17 cellular contexts compared by ENCODE assay signal in genomic region chr18:23191232-23191631, GRCh38. TPM values are rescaled to one million over a fixed set of nuclear protein-coding genes. Genes with fewer than 3 reads are reported as not detected.
DNase-seq lines count a peak whose midpoint lies in the region; ATAC-seq, FAIRE-seq and TF ChIP-seq lines count a peak whose summit lies in the region.
"Had no signal": no experiment of that assay in that cellular context is flagged by ENCODE, and none has a peak within 500 bp of the region (broad histone marks: within the 10 kb centered on the region; RNA-seq: fewer than 3 reads in every experiment).

No MANE protein-coding gene starts in this region.

- H3K9me3 Mint-ChIP-seq in endothelial cell (ENCODE audit: unreplicated experiment) (no peaks in the 10 kb centered on the region), MCF 10A (ENCODE audit: unreplicated experiment) (no peaks in the 10 kb centered on the region)
- H3K9me3 Mint-ChIP-seq: CD4-positive, alpha-beta memory T cell had no signal

- H3K9me2 ChIP-seq in Loucy (replicated peaks; ENCODE audit: low read depth, low read length), result no peaks in the 10 kb centered on the region

- WGBS in A549 (ENCODE audit: missing lambda C conversion rate), result 75% methylated on average over 1 of the region's 1 CpG

- H3F3A ChIP-seq in Loucy (ENCODE audit: low read depth), result 0 out of 2 replicates have a peak, but pooled peaks cover 7% of the 10 kb centered on the region

- no peak overlapping the region for H3K27ac ChIP-seq in A549
- peak overlapping the region; percentile 67; the same call in 1 of the 2 replicates for H3K27ac ChIP-seq in VCaP

- H3K9ac ChIP-seq in Loucy (ENCODE audit: low read depth, low read length, poor library complexity, severe bottlenecking), result no peak overlapping the region

- peaks cover 15% of the 10 kb centered on the region for H3K36me3 Mint-ChIP-seq in endothelial cell (ENCODE audit: low read depth, unreplicated experiment)
- no peaks in the 10 kb centered on the region for H3K36me3 Mint-ChIP-seq in MCF 10A (ENCODE audit: insufficient read depth, unreplicated experiment)
- H3K36me3 Mint-ChIP-seq: CD4-positive, alpha-beta memory T cell had no signal

- no TSS peak for BruUV-seq in MCF 10A (replicated peaks; lab: Mats Ljungman, UMichigan)

- no peak for FAIRE-seq in A549 (lab: Jason Lieb, UNC)

- H4K20me1 ChIP-seq in Loucy (ENCODE audit: insufficient read depth, low read length, poor library complexity, severe bottlenecking), result peaks cover 5% of the 10 kb centered on the region

- POLR2A ChIA-PET in A549 (lab: Yijun Ruan, JAX), result no interaction called here
- POLR2A ChIA-PET in MCF 10A (lab: Yijun Ruan, JAX), result no interaction called here

- intact Hi-C loops in MCF 10A (cut with micrococcal nuclease), result no loop called here

- H3K27me3 Mint-ChIP-seq in endothelial cell (ENCODE audit: unreplicated experiment) (peaks cover 4% of the 10 kb centered on the region), MCF 10A (ENCODE audit: insufficient read depth, unreplicated experiment) (no peaks in the 10 kb centered on the region)
- H3K27me3 Mint-ChIP-seq: CD4-positive, alpha-beta memory T cell had no signal

- no peak overlapping the region for H3K4me3 Mint-ChIP-seq in endothelial cell (ENCODE audit: unreplicated experiment)
- H3K4me3 Mint-ChIP-seq in MCF 10A (ENCODE audit: unreplicated experiment), result no peak overlapping the region

- TF ChIP-seq CTCF in A549 (IDR thresholded peaks at IDR 0.05), result no peak
- TF ChIP-seq CTCF in Loucy (conservative IDR thresholded peaks at IDR 0.05; ENCODE audit: low read length), result no peak
- TF ChIP-seq CTCF in VCaP (conservative IDR thresholded peaks at IDR 0.05), result no peak
- no peak for TF ChIP-seq CTCF in endothelial cell (IDR thresholded peaks at IDR 0.05; ENCODE audit: unreplicated experiment)
- TF ChIP-seq CTCF in MCF 10A (IDR thresholded peaks at IDR 0.05; ENCODE audit: unreplicated experiment), result no peak

- H3K79me2 ChIP-seq in Loucy (ENCODE audit: insufficient read depth, low read length), result peaks cover 8% of the 10 kb centered on the region; the same call in 1 of the 2 replicates

- H3K4me2 ChIP-seq in A549 (no peak overlapping the region), Loucy (ENCODE audit: low read depth, low read length, poor library complexity, severe bottlenecking) (peak overlapping the region; percentile 36)

- no peak for TF ChIP-seq POLR2A in A549 (IDR thresholded peaks at IDR 0.05; ENCODE audit: low read length)

- peak overlapping the region; percentile 16 for H3K27ac Mint-ChIP-seq in endothelial cell (ENCODE audit: unreplicated experiment)
- H3K27ac Mint-ChIP-seq in MCF 10A (ENCODE audit: low read depth, unreplicated experiment), result no peak overlapping the region

- ATAC-seq in A549, result no peak

- peaks cover 47% of the 10 kb centered on the region for H3K4me1 Mint-ChIP-seq in endothelial cell (ENCODE audit: unreplicated experiment)
- no peaks in the 10 kb centered on the region for H3K4me1 Mint-ChIP-seq in MCF 10A (ENCODE audit: insufficient read depth, unreplicated experiment)

- H3K4me3 ChIP-seq in A549, result no peak overlapping the region
- H3K4me3 ChIP-seq in Loucy (ENCODE audit: low read length, poor library complexity, severe bottlenecking), result no peak overlapping the region

- no peak overlapping the region for H2AFZ ChIP-seq in Loucy (ENCODE audit: low read length)

- no peak for TF ChIP-seq EP300 in A549 (IDR thresholded peaks at IDR 0.05)

- no peak for DNase-seq in A549 (ENCODE audit: low read depth in 1 of 2, low spot score in 1 of 2)
- no peak for DNase-seq in endothelial cell (ENCODE audit: low spot score)
- DNase-seq in nucleus accumbens (lab: John Stamatoyannopoulos, UW), result no peak
- DNase-seq in MCF 10A (ENCODE audit: unreplicated experiment), result no peak
- no peak for DNase-seq in activated T-cell treated with anti-CD3 and anti-CD28 coated beads, Interleukin-2, amount 50 U/mL, for 48 hours
- DNase-seq: 8988T; C1 segment of cervical spinal cord; Calu3; CD4-positive, alpha-beta memory T cell; COR-L47; DMS53; GF-D8; GOT3; H7; HCEC 1CT had no signal

- no peaks in the 10 kb centered on the region for H3K27me3 ChIP-seq in Loucy (ENCODE audit: insufficient read depth, low read length, poor library complexity, severe bottlenecking)

- H3K36me3 ChIP-seq in Loucy (ENCODE audit: insufficient read depth, low read length), result peaks cover 39% of the 10 kb centered on the region; the same call in 1 of the 2 replicates

- H3K9me3 ChIP-seq in A549 (no peaks in the 10 kb centered on the region), Loucy (ENCODE audit: insufficient read depth, low read depth, low read length) (no peaks in the 10 kb centered on the region)

- TF ChIP-seq RAD21 in A549 (conservative IDR thresholded peaks at IDR 0.05 in 1 of 2, IDR thresholded peaks at IDR 0.05 in 1 of 2), result no peak

- CTCF ChIA-PET in A549 (lab: Yijun Ruan, JAX), result interaction anchor here (0.7 to 1.5 kb wide), 2 partner anchors 12 to 47 kb away, joined by 3 to 6 read pairs; no protein-coding TSS in a partner anchor
- CTCF ChIA-PET in MCF 10A (lab: Yijun Ruan, JAX), result interaction anchor here (0.9 to 1.0 kb wide), 3 partner anchors 8 to 160 kb away, joined by 3 to 4 read pairs (median 3); no protein-coding TSS in a partner anchor

- H3K4me1 ChIP-seq in A549 (no peaks in the 10 kb centered on the region), Loucy (ENCODE audit: insufficient read depth, low read length, poor library complexity, severe bottlenecking) (peaks cover 42% of the 10 kb centered on the region)

TF ChIP-seq in A549, 52 proteins besides CTCF, POLR2A, EP300 and RAD21:
- TF ChIP-seq HDAC2 (IDR thresholded peaks at IDR 0.05), result 0 out of 2 replicates have a peak, but pooled peaks have one; percentile 27
- TF ChIP-seq, protein P1, sequence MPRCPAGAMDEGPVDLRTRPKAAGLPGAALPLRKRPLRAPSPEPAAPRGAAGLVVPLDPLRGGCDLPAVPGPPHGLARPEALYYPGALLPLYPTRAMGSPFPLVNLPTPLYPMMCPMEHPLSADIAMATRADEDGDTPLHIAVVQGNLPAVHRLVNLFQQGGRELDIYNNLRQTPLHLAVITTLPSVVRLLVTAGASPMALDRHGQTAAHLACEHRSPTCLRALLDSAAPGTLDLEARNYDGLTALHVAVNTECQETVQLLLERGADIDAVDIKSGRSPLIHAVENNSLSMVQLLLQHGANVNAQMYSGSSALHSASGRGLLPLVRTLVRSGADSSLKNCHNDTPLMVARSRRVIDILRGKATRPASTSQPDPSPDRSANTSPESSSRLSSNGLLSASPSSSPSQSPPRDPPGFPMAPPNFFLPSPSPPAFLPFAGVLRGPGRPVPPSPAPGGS (IDR thresholded peaks at IDR 0.05), result no peak

RNA-seq across cellular contexts. Expression of gene CABLES1, which starts 55.9 kb away (rescaled TPM):
- 8.5 and 8.6 TPM in 2 replicates for polyA plus RNA-seq in A549 (2011; rRNA removed)
- polyA plus RNA-seq in A549 (2012; cell fraction: cytosol; rRNA removed), result 6.8 and 8.3 TPM in 2 replicates
- 6.0 and 10.3 TPM in 2 replicates for polyA plus RNA-seq in A549 (2012; cell fraction: nucleus; rRNA removed)
- 4.5 to 6.4 TPM (median 5.0 TPM) in 3 replicates for polyA plus RNA-seq in A549 (2017; fragmentation: RNase III; extraction: RNeasy Plus Mini Kit Qiagen cat#74134 plus additional on column Dnase treatment)
- polyA minus RNA-seq in A549 (2011; rRNA and poly(A)+ RNA removed), result 7.4 and 9.1 TPM in 2 replicates
- total RNA-seq in endothelial cell (ENCODE audit: unreplicated experiment), result 24.9 TPM
- 3.2 and 3.7 TPM in 2 replicates for total RNA-seq in MCF 10A (2022)
- polyA plus RNA-seq: CD4-positive, alpha-beta memory T cell had no signal
